ENCODE assay signal across 3 cellular contexts in the genomic region with DNA sequence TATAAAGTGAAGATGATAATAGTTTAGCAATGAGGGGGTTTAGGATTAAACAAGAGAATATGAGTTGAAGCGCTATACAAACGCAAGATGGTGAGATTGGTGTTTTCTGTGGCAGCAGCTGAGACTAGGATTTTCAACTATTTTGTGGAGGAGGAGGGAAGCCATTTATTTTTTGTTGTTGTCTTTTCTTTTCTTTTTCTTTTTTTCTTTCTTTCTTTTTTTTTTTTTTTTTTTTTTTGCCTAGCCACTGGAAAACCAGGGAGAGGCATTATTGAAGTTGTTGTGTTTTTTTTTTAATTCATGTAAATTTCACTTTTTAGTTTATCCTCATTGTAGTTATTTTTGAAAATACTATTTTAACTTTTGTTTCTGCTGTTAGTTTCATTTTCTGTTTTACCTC.
TF ChIP-seq lines count a peak whose summit lies in the region.

No MANE protein-coding gene starts in this region.

TF ChIP-seq in SK-N-SH, 30 proteins besides CTCF, POLR2A, EP300 and RAD21:
- TF ChIP-seq ELF1 (IDR thresholded peaks at IDR 0.05), result no peak
- TF ChIP-seq TAF1 (IDR thresholded peaks at IDR 0.05; ENCODE audit: borderline replicate concordance, low read depth, low read length), result no peak
- TF ChIP-seq MXI1 (IDR thresholded peaks at IDR 0.05; ENCODE audit: low read depth, low read length), result no peak
- no peak for TF ChIP-seq MEF2A (IDR thresholded peaks at IDR 0.05; ENCODE audit: borderline replicate concordance, low read depth)
- TF ChIP-seq EZH2phosphoT487 (IDR thresholded peaks at IDR 0.05; ENCODE audit: borderline replicate concordance, low read depth), result no peak
- TF ChIP-seq SMC3 (IDR thresholded peaks at IDR 0.05; ENCODE audit: low read depth, low read length), result no peak
- TF ChIP-seq NFIC (IDR thresholded peaks at IDR 0.05; ENCODE audit: borderline replicate concordance), result no peak
- TF ChIP-seq YY1 (IDR thresholded peaks at IDR 0.05; ENCODE audit: low read depth), result no peak
- TF ChIP-seq POLR2AphosphoS5 (IDR thresholded peaks at IDR 0.05; ENCODE audit: low read depth, low read length), result no peak
- TF ChIP-seq REST (IDR thresholded peaks at IDR 0.05; ENCODE audit: low read depth, low read length), result no peak
- no peak for TF ChIP-seq GABPA (IDR thresholded peaks at IDR 0.05; ENCODE audit: low read depth)

TF ChIP-seq in SK-N-SH treated with all-trans-retinoic acid at 6 μM for 48 hours, 23 proteins besides CTCF, POLR2A, EP300 and RAD21:
- TF ChIP-seq ARNTL (CRISPR knock-in tag; IDR thresholded peaks at IDR 0.05; ENCODE audit: borderline replicate concordance, low read depth) (no peak), ZNF70 (CRISPR knock-in tag; IDR thresholded peaks at IDR 0.05) (no peak), ZNF8 (CRISPR knock-in tag; IDR thresholded peaks at IDR 0.05) (no peak), ZFP30 (CRISPR knock-in tag; IDR thresholded peaks at IDR 0.05) (no peak), ESRRG (CRISPR knock-in tag; IDR thresholded peaks at IDR 0.05) (no peak), BACH2 (CRISPR knock-in tag; IDR thresholded peaks at IDR 0.05; ENCODE audit: borderline replicate concordance) (no peak), PATZ1 (CRISPR knock-in tag; IDR thresholded peaks at IDR 0.05; ENCODE audit: borderline replicate concordance) (no peak), POU6F1 (CRISPR knock-in tag; IDR thresholded peaks at IDR 0.05; ENCODE audit: borderline replicate concordance, low read depth) (no peak), CSDC2 (CRISPR knock-in tag; IDR thresholded peaks at IDR 0.05) (no peak), PPARA (CRISPR knock-in tag; IDR thresholded peaks at IDR 0.05; ENCODE audit: borderline replicate concordance) (no peak), GLIS3 (CRISPR knock-in tag; IDR thresholded peaks at IDR 0.05) (no peak), TOX (CRISPR knock-in tag; IDR thresholded peaks at IDR 0.05; ENCODE audit: borderline replicate concordance) (no peak), ZNF565 (CRISPR knock-in tag; conservative IDR thresholded peaks at IDR 0.05; ENCODE audit: low read depth) (no peak), SNAI2 (CRISPR knock-in tag; IDR thresholded peaks at IDR 0.05) (no peak), OSR1 (CRISPR knock-in tag; IDR thresholded peaks at IDR 0.05) (no peak), ZC3H10 (CRISPR knock-in tag; IDR thresholded peaks at IDR 0.05) (no peak), ZFP3 (CRISPR knock-in tag; IDR thresholded peaks at IDR 0.05) (no peak), RARB (CRISPR knock-in tag; IDR thresholded peaks at IDR 0.05) (no peak)
- TF ChIP-seq, protein P1, sequence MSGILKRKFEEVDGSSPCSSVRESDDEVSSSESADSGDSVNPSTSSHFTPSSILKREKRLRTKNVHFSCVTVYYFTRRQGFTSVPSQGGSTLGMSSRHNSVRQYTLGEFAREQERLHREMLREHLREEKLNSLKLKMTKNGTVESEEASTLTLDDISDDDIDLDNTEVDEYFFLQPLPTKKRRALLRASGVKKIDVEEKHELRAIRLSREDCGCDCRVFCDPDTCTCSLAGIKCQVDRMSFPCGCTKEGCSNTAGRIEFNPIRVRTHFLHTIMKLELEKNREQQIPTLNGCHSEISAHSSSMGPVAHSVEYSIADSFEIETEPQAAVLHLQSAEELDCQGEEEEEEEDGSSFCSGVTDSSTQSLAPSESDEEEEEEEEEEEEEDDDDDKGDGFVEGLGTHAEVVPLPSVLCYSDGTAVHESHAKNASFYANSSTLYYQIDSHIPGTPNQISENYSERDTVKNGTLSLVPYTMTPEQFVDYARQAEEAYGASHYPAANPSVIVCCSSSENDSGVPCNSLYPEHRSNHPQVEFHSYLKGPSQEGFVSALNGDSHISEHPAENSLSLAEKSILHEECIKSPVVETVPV (CRISPR knock-in tag; IDR thresholded peaks at IDR 0.05), result no peak
- TF ChIP-seq, protein P2, sequence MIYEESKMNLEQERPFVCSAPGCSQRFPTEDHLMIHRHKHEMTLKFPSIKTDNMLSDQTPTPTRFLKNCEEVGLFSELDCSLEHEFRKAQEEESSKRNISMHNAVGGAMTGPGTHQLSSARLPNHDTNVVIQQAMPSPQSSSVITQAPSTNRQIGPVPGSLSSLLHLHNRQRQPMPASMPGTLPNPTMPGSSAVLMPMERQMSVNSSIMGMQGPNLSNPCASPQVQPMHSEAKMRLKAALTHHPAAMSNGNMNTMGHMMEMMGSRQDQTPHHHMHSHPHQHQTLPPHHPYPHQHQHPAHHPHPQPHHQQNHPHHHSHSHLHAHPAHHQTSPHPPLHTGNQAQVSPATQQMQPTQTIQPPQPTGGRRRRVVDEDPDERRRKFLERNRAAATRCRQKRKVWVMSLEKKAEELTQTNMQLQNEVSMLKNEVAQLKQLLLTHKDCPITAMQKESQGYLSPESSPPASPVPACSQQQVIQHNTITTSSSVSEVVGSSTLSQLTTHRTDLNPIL (CRISPR knock-in tag; IDR thresholded peaks at IDR 0.05; ENCODE audit: low read depth), result no peak
TF ChIP-seq in SK-N-SH treated with all-trans-retinoic acid at 6 μM for 48 hours: peak in this region for 0.

TF ChIP-seq in GM23338, 12 proteins besides CTCF, POLR2A, EP300 and RAD21:
- TF ChIP-seq ZNF114 (CRISPR knock-in tag; IDR thresholded peaks at IDR 0.05) (no peak), POLR2AphosphoS5 (IDR thresholded peaks at IDR 0.05; ENCODE audit: low read depth) (no peak), STAT1 (IDR thresholded peaks at IDR 0.05; ENCODE audit: unreplicated experiment) (no peak), EZH2phosphoT487 (IDR thresholded peaks at IDR 0.05; ENCODE audit: unreplicated experiment) (no peak), ETS1 (IDR thresholded peaks at IDR 0.05) (no peak), NANOG (IDR thresholded peaks at IDR 0.05; ENCODE audit: borderline replicate concordance) (no peak), CREB1 (CRISPR knock-in tag; IDR thresholded peaks at IDR 0.05; ENCODE audit: low read depth) (no peak), EZH2 (IDR thresholded peaks at IDR 0.05; ENCODE audit: low read depth, unreplicated experiment) (no peak), ZNF331 (CRISPR knock-in tag; IDR thresholded peaks at IDR 0.05; ENCODE audit: low read depth) (no peak), REST (IDR thresholded peaks at IDR 0.05; ENCODE audit: unreplicated experiment) (no peak), JUNB (IDR thresholded peaks at IDR 0.05; ENCODE audit: unreplicated experiment) (no peak)
- TF ChIP-seq, protein P3, sequence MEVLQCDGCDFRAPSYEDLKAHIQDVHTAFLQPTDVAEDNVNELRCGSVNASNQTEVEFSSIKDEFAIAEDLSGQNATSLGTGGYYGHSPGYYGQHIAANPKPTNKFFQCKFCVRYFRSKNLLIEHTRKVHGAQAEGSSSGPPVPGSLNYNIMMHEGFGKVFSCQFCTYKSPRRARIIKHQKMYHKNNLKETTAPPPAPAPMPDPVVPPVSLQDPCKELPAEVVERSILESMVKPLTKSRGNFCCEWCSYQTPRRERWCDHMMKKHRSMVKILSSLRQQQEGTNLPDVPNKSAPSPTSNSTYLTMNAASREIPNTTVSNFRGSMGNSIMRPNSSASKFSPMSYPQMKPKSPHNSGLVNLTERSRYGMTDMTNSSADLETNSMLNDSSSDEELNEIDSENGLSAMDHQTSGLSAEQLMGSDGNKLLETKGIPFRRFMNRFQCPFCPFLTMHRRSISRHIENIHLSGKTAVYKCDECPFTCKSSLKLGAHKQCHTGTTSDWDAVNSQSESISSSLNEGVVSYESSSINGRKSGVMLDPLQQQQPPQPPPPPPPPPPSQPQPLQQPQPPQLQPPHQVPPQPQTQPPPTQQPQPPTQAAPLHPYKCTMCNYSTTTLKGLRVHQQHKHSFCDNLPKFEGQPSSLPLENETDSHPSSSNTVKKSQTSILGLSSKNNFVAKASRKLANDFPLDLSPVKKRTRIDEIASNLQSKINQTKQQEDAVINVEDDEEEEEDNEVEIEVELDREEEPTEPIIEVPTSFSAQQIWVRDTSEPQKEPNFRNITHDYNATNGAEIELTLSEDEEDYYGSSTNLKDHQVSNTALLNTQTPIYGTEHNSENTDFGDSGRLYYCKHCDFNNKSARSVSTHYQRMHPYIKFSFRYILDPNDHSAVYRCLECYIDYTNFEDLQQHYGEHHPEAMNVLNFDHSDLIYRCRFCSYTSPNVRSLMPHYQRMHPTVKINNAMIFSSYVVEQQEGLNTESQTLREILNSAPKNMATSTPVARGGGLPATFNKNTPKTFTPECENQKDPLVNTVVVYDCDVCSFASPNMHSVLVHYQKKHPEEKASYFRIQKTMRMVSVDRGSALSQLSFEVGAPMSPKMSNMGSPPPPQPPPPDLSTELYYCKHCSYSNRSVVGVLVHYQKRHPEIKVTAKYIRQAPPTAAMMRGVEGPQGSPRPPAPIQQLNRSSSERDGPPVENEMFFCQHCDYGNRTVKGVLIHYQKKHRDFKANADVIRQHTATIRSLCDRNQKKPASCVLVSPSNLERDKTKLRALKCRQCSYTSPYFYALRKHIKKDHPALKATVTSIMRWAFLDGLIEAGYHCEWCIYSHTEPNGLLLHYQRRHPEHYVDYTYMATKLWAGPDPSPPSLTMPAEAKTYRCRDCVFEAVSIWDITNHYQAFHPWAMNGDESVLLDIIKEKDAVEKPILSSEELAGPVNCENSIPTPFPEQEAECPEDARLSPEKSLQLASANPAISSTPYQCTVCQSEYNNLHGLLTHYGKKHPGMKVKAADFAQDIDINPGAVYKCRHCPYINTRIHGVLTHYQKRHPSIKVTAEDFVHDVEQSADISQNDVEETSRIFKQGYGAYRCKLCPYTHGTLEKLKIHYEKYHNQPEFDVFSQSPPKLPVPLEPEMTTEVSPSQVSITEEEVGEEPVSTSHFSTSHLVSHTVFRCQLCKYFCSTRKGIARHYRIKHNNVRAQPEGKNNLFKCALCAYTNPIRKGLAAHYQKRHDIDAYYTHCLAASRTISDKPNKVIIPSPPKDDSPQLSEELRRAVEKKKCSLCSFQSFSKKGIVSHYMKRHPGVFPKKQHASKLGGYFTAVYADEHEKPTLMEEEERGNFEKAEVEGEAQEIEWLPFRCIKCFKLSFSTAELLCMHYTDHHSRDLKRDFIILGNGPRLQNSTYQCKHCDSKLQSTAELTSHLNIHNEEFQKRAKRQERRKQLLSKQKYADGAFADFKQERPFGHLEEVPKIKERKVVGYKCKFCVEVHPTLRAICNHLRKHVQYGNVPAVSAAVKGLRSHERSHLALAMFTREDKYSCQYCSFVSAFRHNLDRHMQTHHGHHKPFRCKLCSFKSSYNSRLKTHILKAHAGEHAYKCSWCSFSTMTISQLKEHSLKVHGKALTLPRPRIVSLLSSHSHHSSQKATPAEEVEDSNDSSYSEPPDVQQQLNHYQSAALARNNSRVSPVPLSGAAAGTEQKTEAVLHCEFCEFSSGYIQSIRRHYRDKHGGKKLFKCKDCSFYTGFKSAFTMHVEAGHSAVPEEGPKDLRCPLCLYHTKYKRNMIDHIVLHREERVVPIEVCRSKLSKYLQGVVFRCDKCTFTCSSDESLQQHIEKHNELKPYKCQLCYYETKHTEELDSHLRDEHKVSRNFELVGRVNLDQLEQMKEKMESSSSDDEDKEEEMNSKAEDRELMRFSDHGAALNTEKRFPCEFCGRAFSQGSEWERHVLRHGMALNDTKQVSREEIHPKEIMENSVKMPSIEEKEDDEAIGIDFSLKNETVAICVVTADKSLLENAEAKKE (CRISPR knock-in tag; IDR thresholded peaks at IDR 0.05), result no peak
